Comparison of ENCODE assay signal across 9 cellular contexts in genomic region chr17:58960068-58960467, GRCh38.
A peak's percentile ranks its signal among the peaks of the same experiment; 100 is the strongest.
DNase-seq lines count a peak whose midpoint lies in the region; ATAC-seq and TF ChIP-seq lines count a peak whose summit lies in the region.
"Had no signal": no experiment of that assay in that cellular context is flagged by ENCODE, and none has a peak within 500 bp of the region (broad histone marks: within the 10 kb centered on the region; RNA-seq: fewer than 3 reads in every experiment).

No MANE protein-coding gene starts in this region.

- H3K9me2 ChIP-seq in HCT116 (ENCODE audit: insufficient read depth) (no peaks in the 10 kb centered on the region), hepatocyte (replicated peaks; ENCODE audit: insufficient read depth) (no peaks in the 10 kb centered on the region)

- no peaks in the 10 kb centered on the region for H3K9me3 Mint-ChIP-seq in activated T-cell treated with anti-CD3 and anti-CD28 coated beads, Interleukin-2, amount 50 U/mL, for 24 hours
- H3K9me3 Mint-ChIP-seq: activated naive CD4-positive, alpha-beta T cell treated with anti-CD3 and anti-CD28 coated beads, Interleukin-2, amount 50 U/mL, for 24 hours had no signal

- no peaks in the 10 kb centered on the region for H4K20me1 ChIP-seq in HCT116 (ENCODE audit: insufficient read depth)
- H4K20me1 ChIP-seq in hepatocyte (ENCODE audit: insufficient read depth, poor library complexity, severe bottlenecking) = no peaks in the 10 kb centered on the region

- no peak overlapping the region for H3K4me3 ChIP-seq in AG09309 (ENCODE audit: control insufficient read depth, low read depth, low read length)
- no peak overlapping the region for H3K4me3 ChIP-seq in HCT116 (replicated peaks in 1 of 2; ENCODE audit: low read depth in 1 of 2, low read length in 2 of 2)
- no peak overlapping the region for H3K4me3 ChIP-seq in hepatocyte

- H3K79me2 ChIP-seq in HCT116 (ENCODE audit: insufficient read depth, low read length) = no peaks in the 10 kb centered on the region
- H3K79me2 ChIP-seq in hepatocyte = no peaks in the 10 kb centered on the region

- H3K36me3 Mint-ChIP-seq in activated T-cell treated with anti-CD3 and anti-CD28 coated beads, Interleukin-2, amount 50 U/mL, for 24 hours (ENCODE audit: low read depth) = no peaks in the 10 kb centered on the region
- H3K36me3 Mint-ChIP-seq: activated naive CD4-positive, alpha-beta T cell treated with anti-CD3 and anti-CD28 coated beads, Interleukin-2, amount 50 U/mL, for 24 hours had no signal

- H3K36me3 ChIP-seq in HCT116 (ENCODE audit: control insufficient read depth in 1 of 2, insufficient read depth in 2 of 2, low read length in 2 of 2) (no peaks in the 10 kb centered on the region), hepatocyte (replicated peaks; ENCODE audit: insufficient read depth, low read depth) (no peaks in the 10 kb centered on the region)

- H3K27me3 ChIP-seq in HCT116 (ENCODE audit: insufficient read depth, low read length) = no peaks in the 10 kb centered on the region
- no peaks in the 10 kb centered on the region for H3K27me3 ChIP-seq in hepatocyte

- BruUV-seq in HCT116 (replicated peaks; lab: Mats Ljungman, UMichigan) = no TSS peak

- H3K4me2 ChIP-seq in HCT116 (ENCODE audit: low read length) = peak overlapping the region; percentile 40
- no peak overlapping the region for H3K4me2 ChIP-seq in hepatocyte

- H3K9me3 ChIP-seq in HCT116 (ENCODE audit: control insufficient read depth in 1 of 2, insufficient read depth in 1 of 2, low read depth in 1 of 2, low read length in 2 of 2) = no peaks in the 10 kb centered on the region
- H3K9me3 ChIP-seq in hepatocyte (ENCODE audit: low read depth) = no peaks in the 10 kb centered on the region

- POLR2A ChIA-PET in HCT116 (lab: Charles Lee) = interaction anchor here (0.6 kb wide), 1 partner anchor 36 kb away, joined by 3 read pairs; no protein-coding TSS in a partner anchor

- no peaks in the 10 kb centered on the region for H3K4me1 Mint-ChIP-seq in activated T-cell treated with anti-CD3 and anti-CD28 coated beads, Interleukin-2, amount 50 U/mL, for 24 hours (ENCODE audit: low read depth)
- H3K4me1 Mint-ChIP-seq: activated naive CD4-positive, alpha-beta T cell treated with anti-CD3 and anti-CD28 coated beads, Interleukin-2, amount 50 U/mL, for 24 hours had no signal

- no peak for TF ChIP-seq POLR2A in HCT116 (IDR thresholded peaks at IDR 0.05; ENCODE audit: borderline replicate concordance, extremely low read depth, insufficient read depth, insufficient read length)

- H3K9ac ChIP-seq in HCT116 (ENCODE audit: low read length) = no peak overlapping the region

- peak; percentile 38 for DNase-seq in AG09309 (ENCODE audit: low read depth)
- peak; percentile 63 for DNase-seq in HCT116 (ENCODE audit: low read depth, low spot score)
- peak; percentile 58 for DNase-seq in RPMI7951 (ENCODE audit: low read depth)
- DNase-seq in hepatocyte (ENCODE audit: low spot score) = peak; percentile 50
- no peak for DNase-seq in activated T-cell treated with anti-CD3 and anti-CD28 coated beads, Interleukin-2, amount 50 U/mL, for 24 hours
- DNase-seq in retina = no peak
- no peak for DNase-seq in NCI-H146 treated with DMSO at 0.1 percent for 48 hours (lab: John Stamatoyannopoulos, UW; ENCODE audit: unreplicated experiment)
- no peak for DNase-seq in effector CD4-positive, alpha-beta T cell

- H3K4me1 ChIP-seq in HCT116 (ENCODE audit: control insufficient read depth in 1 of 2, insufficient read depth in 2 of 2, low read length in 2 of 2) = peaks cover 14 to 18% of the 10 kb centered on the region in 2 experiments
- no peaks in the 10 kb centered on the region for H3K4me1 ChIP-seq in hepatocyte (ENCODE audit: insufficient read depth)

- H3K27ac Mint-ChIP-seq in activated T-cell treated with anti-CD3 and anti-CD28 coated beads, Interleukin-2, amount 50 U/mL, for 24 hours = no peak overlapping the region
- H3K27ac Mint-ChIP-seq: activated naive CD4-positive, alpha-beta T cell treated with anti-CD3 and anti-CD28 coated beads, Interleukin-2, amount 50 U/mL, for 24 hours had no signal

- TF ChIP-seq RAD21 in HCT116 (IDR thresholded peaks at IDR 0.05; ENCODE audit: low read depth) = peak; percentile 66

- no peaks in the 10 kb centered on the region for H3K27me3 Mint-ChIP-seq in activated T-cell treated with anti-CD3 and anti-CD28 coated beads, Interleukin-2, amount 50 U/mL, for 24 hours

- intact Hi-C loops in HCT116 (cut with micrococcal nuclease) = no loop called here

- CTCF ChIA-PET in HCT116 (lab: Charles Lee) = interaction anchor here (1.0 to 1.5 kb wide), 3 partner anchors 9 to 249 kb away, joined by 3 to 7 read pairs (median 3); no protein-coding TSS in a partner anchor

- no peak overlapping the region for H3K4me3 Mint-ChIP-seq in activated T-cell treated with anti-CD3 and anti-CD28 coated beads, Interleukin-2, amount 50 U/mL, for 24 hours
- H3K4me3 Mint-ChIP-seq: activated naive CD4-positive, alpha-beta T cell treated with anti-CD3 and anti-CD28 coated beads, Interleukin-2, amount 50 U/mL, for 24 hours had no signal

- peak; percentile 74 for ATAC-seq in HCT116

- RAD21 ChIA-PET in HCT116 (lab: Charles Lee; ENCODE audit: low non-redundant PET in 1 of 2, low total read pairs in 2 of 2, uncharacterized antibody in 2 of 2, unreplicated experiment in 2 of 2) = no interaction called here

- H3K27ac ChIP-seq in HCT116 (ENCODE audit: low read depth, low read length) (no peak overlapping the region), hepatocyte (no peak overlapping the region)

- TF ChIP-seq CTCF in AG09309 (IDR thresholded peaks at IDR 0.05; ENCODE audit: control insufficient read depth, insufficient read depth, low read depth, low read length, missing control alignments) (peak; percentile 41), HCT116 (IDR thresholded peaks at IDR 0.05 in 2 of 3, conservative IDR thresholded peaks at IDR 0.05 in 1 of 3; ENCODE audit: borderline replicate concordance in 1 of 3, insufficient read depth in 1 of 3, low read depth in 2 of 3, low read length in 2 of 3) (peak; percentile 29 to 55 (median 42); a peak in 4 of 6 replicates), hepatocyte (IDR thresholded peaks at IDR 0.05; ENCODE audit: poor library complexity) (peak; percentile 25)

- H2AFZ ChIP-seq in HCT116 (ENCODE audit: low read depth, low read length, poor library complexity, severe bottlenecking) (no peak overlapping the region), hepatocyte (no peak overlapping the region)

TF ChIP-seq in HCT116, 20 proteins besides CTCF, POLR2A, EP300 and RAD21:
- TF ChIP-seq POLR2AphosphoS5 (IDR thresholded peaks at IDR 0.05; ENCODE audit: low read depth, low read length) = peak; percentile 26; the same call in 1 of the 2 replicates
- no peak for TF ChIP-seq EZH2phosphoT487 (IDR thresholded peaks at IDR 0.05; ENCODE audit: borderline replicate concordance)

Comparison
In these comparisons a context has a peak if more than half of its experiments do, and no peak if none do; other contexts are left out.
1. DNase-seq: peak in AG09309 (single experiment), HCT116 (single experiment), RPMI7951 (single experiment) and hepatocyte (single experiment); none in activated T-cell treated with anti-CD3 and anti-CD28 coated beads, Interleukin-2, amount 50 U/mL, for 24 hours (single experiment), retina (single experiment), NCI-H146 treated with DMSO at 0.1 percent for 48 hours (single experiment) and effector CD4-positive, alpha-beta T cell (single experiment).
2. Peak in every context shown above with its lines, with median percentiles within 50 percentile points of each other: CTCF ChIP-seq.